Comparison of ENCODE assay signal across 1 cellular context in the genomic region with DNA sequence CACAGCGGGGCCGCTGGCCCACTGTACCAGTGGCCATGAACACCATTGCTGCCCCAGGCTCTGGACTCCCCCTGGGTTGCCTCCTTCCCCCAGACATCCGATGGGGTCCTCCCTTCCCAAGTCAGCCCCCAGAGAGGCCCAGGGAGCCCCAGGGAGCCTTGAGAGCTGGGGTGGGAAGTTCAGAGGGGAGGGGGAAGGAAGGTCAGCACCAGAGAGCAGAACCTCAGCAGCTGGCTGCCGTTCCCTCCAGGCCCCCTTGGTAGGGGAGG.
TF ChIP-seq lines count a peak whose summit lies in the region.

No MANE protein-coding gene starts in this region.

TF ChIP-seq in endothelial cell of umbilical vein, 7 proteins besides CTCF, POLR2A, EP300 and RAD21:
- TF ChIP-seq, protein P1, sequence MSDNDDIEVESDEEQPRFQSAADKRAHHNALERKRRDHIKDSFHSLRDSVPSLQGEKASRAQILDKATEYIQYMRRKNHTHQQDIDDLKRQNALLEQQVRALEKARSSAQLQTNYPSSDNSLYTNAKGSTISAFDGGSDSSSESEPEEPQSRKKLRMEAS (IDR thresholded peaks at IDR 0.05; ENCODE audit: insufficient read depth, insufficient read length): no peak
- no peak for TF ChIP-seq EZH2 (IDR thresholded peaks at IDR 0.05; ENCODE audit: borderline replicate concordance, low read depth, low read length, severe bottlenecking)
